In the genomic region with DNA sequence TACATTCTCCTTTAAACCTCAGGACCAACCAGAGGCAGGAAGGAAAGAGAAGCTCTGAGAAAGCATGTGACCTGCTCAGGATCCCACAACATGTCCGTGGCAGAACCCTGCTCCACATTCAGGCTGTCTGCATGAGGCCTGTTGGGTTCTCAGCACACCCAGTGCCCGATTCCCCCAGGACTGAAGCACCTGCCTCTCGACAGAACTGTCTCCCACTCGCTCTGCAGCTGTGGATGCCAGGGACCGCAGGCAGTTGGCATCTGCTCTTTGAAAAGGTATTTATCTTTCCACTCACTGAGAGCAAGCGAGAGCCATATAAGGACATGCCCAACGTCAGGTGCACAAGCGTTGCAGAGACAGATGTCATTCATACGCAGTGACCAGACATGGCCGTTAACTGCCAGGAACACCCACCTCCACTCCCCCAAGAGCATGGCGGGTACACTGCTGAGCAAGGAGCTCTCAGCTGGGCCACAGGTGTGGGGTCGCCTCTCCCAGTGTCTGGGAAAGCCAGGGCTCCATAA, we compare ENCODE assay signal across 1 cellular context.
TF ChIP-seq lines count a peak whose summit lies in the region.

No MANE protein-coding gene starts in this region.

TF ChIP-seq in GM23338, 12 proteins besides CTCF, POLR2A, EP300 and RAD21 (continued from another document):
- no peak for TF ChIP-seq ZNF462 (CRISPR knock-in tag; IDR thresholded peaks at IDR 0.05)
- no peak for TF ChIP-seq STAT1 (IDR thresholded peaks at IDR 0.05; ENCODE audit: unreplicated experiment)
- TF ChIP-seq ZNF331 (CRISPR knock-in tag; IDR thresholded peaks at IDR 0.05; ENCODE audit: low read depth) = no peak
- no peak for TF ChIP-seq CREB1 (CRISPR knock-in tag; IDR thresholded peaks at IDR 0.05; ENCODE audit: low read depth)
- TF ChIP-seq EZH2phosphoT487 (IDR thresholded peaks at IDR 0.05; ENCODE audit: unreplicated experiment) = no peak
- TF ChIP-seq POLR2AphosphoS5 (IDR thresholded peaks at IDR 0.05; ENCODE audit: low read depth) = no peak
